In the genomic region with DNA sequence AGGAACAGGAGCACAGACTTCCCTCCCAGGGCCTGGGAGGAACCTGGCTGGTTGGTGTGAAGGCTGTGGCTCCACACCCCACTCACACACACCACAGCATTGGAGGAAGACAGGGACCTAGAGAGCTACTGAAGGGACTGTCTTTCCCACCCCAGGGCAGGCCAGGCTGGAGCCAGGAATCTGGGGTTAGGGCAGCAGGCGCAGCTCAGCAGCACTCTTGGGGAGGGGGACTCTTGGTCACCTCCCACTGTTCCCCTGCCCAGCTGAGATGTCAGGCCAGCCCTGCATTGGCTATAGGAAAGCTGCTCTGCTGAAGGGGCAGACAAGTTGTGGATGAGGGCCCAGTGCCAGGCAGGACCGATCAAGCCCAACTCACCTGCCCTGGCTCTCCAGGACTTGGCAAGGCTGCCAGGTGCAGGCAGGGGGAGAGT, we compare ENCODE assay signal across 15 cellular contexts. TPM values are rescaled to one million over a fixed set of nuclear protein-coding genes. Genes with fewer than 3 reads are reported as not detected.
DNase-seq lines count a peak whose midpoint lies in the region; TF ChIP-seq lines count a peak whose summit lies in the region.
"Had no signal": no experiment of that assay in that cellular context is flagged by ENCODE, and none has a peak within 500 bp of the region (broad histone marks: within the 10 kb centered on the region; RNA-seq: fewer than 3 reads in every experiment).

No MANE protein-coding gene starts in this region.

- H3K4me3 ChIP-seq in BLaER1 (no peak overlapping the region), mesenchymal stem cell (ENCODE audit: insufficient read depth in 1 of 2, low read depth in 1 of 2, low read length in 2 of 2) (no peak overlapping the region), suprapubic skin (no peak overlapping the region)
- H3K4me3 ChIP-seq: HAP-1 had no signal

- H4K20me1 ChIP-seq in BLaER1, result no peaks in the 10 kb centered on the region

- H3K36me3 ChIP-seq in BLaER1 (no peaks in the 10 kb centered on the region), mesenchymal stem cell (ENCODE audit: control insufficient read depth in 1 of 2, insufficient read depth in 2 of 2, low read depth in 1 of 2, low read length in 2 of 2) (peaks cover 0 to 3% of the 10 kb centered on the region in 2 experiments), suprapubic skin (no peaks in the 10 kb centered on the region)
- H3K36me3 ChIP-seq: HAP-1 had no signal

- H3K9me3 ChIP-seq in BLaER1 (no peaks in the 10 kb centered on the region), mesenchymal stem cell (ENCODE audit: control insufficient read depth, low read length) (no peaks in the 10 kb centered on the region), suprapubic skin (no peaks in the 10 kb centered on the region)
- H3K9me3 ChIP-seq: HAP-1 had no signal

- TF ChIP-seq EP300 in suprapubic skin (IDR thresholded peaks at IDR 0.05), result no peak

- no peak overlapping the region for H2AK5ac ChIP-seq in mesenchymal stem cell (ENCODE audit: low read length, severe bottlenecking)

- no peaks in the 10 kb centered on the region for H3K27me3 ChIP-seq in BLaER1
- peaks cover 74 to 78% of the 10 kb centered on the region in 2 experiments for H3K27me3 ChIP-seq in mesenchymal stem cell (ENCODE audit: control insufficient read depth in 1 of 2, insufficient read depth in 1 of 2, low read length in 2 of 2)
- peaks cover 9% of the 10 kb centered on the region for H3K27me3 ChIP-seq in suprapubic skin

- H3K79me1 ChIP-seq in mesenchymal stem cell (replicated peaks; ENCODE audit: low read length, poor library complexity, severe bottlenecking), result no peaks in the 10 kb centered on the region

- H3K27ac ChIP-seq in BLaER1 (0 out of 2 replicates have a peak overlapping the region, but pooled peaks have one; percentile 19), mesenchymal stem cell (ENCODE audit: low read length, poor library complexity, severe bottlenecking) (no peak overlapping the region), suprapubic skin (no peak overlapping the region)

- no peak overlapping the region for H2AFZ ChIP-seq in mesenchymal stem cell (ENCODE audit: low read depth, low read length)

- H2BK15ac ChIP-seq in mesenchymal stem cell (ENCODE audit: low read depth, poor library complexity, severe bottlenecking), result no peak overlapping the region

- no peak overlapping the region for H3K4ac ChIP-seq in mesenchymal stem cell (ENCODE audit: low read depth in 1 of 2, low read length in 2 of 2)

- peak overlapping the region; percentile 9 for H4K8ac ChIP-seq in mesenchymal stem cell (ENCODE audit: low read length)

- no peak for TF ChIP-seq POLR2A in suprapubic skin (IDR thresholded peaks at IDR 0.05)

- H3K18ac ChIP-seq in mesenchymal stem cell (ENCODE audit: low read depth in 1 of 2, low read length in 2 of 2), result peak overlapping the region in 1 of 2 experiments; percentile 49

- H3K14ac ChIP-seq in mesenchymal stem cell (ENCODE audit: low read length in 2 of 2), result peak overlapping the region in 1 of 2 experiments; percentile 93

- H2BK12ac ChIP-seq in mesenchymal stem cell (ENCODE audit: low read length in 2 of 2), result peak overlapping the region; percentile 15 to 65

- no peak for TF ChIP-seq CTCF in suprapubic skin (IDR thresholded peaks at IDR 0.05)

- H2BK5ac ChIP-seq in mesenchymal stem cell (ENCODE audit: low read depth, low read length, poor library complexity, severe bottlenecking), result no peak overlapping the region

- H4K91ac ChIP-seq in mesenchymal stem cell (ENCODE audit: low read length), result no peak overlapping the region

- 89% methylated on average over 2 of the region's 2 CpGs for WGBS in mesenchymal stem cell
- no CpG with 5 or more reads among the region's 2 CpGs for WGBS in suprapubic skin

- H3K23ac ChIP-seq in mesenchymal stem cell (ENCODE audit: low read length in 2 of 2), result no peak overlapping the region

- H3K4me1 ChIP-seq in BLaER1, result peaks cover 69% of the 10 kb centered on the region
- peaks cover 11% of the 10 kb centered on the region for H3K4me1 ChIP-seq in mesenchymal stem cell (ENCODE audit: control insufficient read depth, insufficient read depth, low read depth, low read length)
- H3K4me1 ChIP-seq in suprapubic skin, result peaks cover 28% of the 10 kb centered on the region

- H3K9ac ChIP-seq in BLaER1 (no peak overlapping the region), mesenchymal stem cell (ENCODE audit: low read length) (no peak overlapping the region)

- no peak overlapping the region for H2BK120ac ChIP-seq in mesenchymal stem cell (ENCODE audit: low read depth, low read length)

- H3K4me2 ChIP-seq in BLaER1 (no peak overlapping the region), mesenchymal stem cell (ENCODE audit: low read length, poor library complexity, severe bottlenecking) (no peak overlapping the region)

- DNase-seq in CMK (ENCODE audit: low read depth) (peak; percentile 76), UCSD-AML1 (lab: John Stamatoyannopoulos, UW; ENCODE audit: unreplicated experiment) (peak; percentile 61), mesenchymal stem cell (no peak), middle frontal gyrus (ENCODE audit: extremely low spot score, low spot score) (no peak), GM19238 (ENCODE audit: insufficient read length, low spot score) (no peak), suprapubic skin (ENCODE audit: low spot score in 2 of 2) (no peak)
- DNase-seq in stimulated activated CD4-positive, alpha-beta T cell treated with anti-CD3 and anti-CD28 coated beads, Interleukin-4, amount 100 ng/mL, for 24 hours, result no peak
- DNase-seq: AML-193; CD8-positive, alpha-beta T cell; NCI-H1417; NCI-H2029; RPMI8226 had no signal

RNA-seq across cellular contexts. Expression of a gene that starts 1.6 kb away (rescaled TPM):
- polyA plus RNA-seq in mesenchymal stem cell (2013, experiment 1 of 2), result 4.0 TPM
- 4.8 TPM for polyA plus RNA-seq in mesenchymal stem cell (2013, experiment 2 of 2)
- total RNA-seq in suprapubic skin, result 10 to 100 TPM in 3 of 4 donors, 1 to 10 TPM in 1; 3.7 to 15.4 (median 12.8) TPM
- total RNA-seq: OCI-LY7 had no signal

RNA-seq across cellular contexts. Expression of a gene that starts 50.3 kb away (rescaled TPM):
- polyA plus RNA-seq in mesenchymal stem cell (2013, experiment 1 of 2), result 19.9 TPM
- polyA plus RNA-seq in mesenchymal stem cell (2013, experiment 2 of 2), result 19.0 TPM
- total RNA-seq in suprapubic skin, result 10 to 100 TPM; 51.2 to 66.4 (median 56.7) TPM

Comparison
In these comparisons a context has a peak if more than half of its experiments do, and no peak if none do; other contexts are left out.
1. DNase-seq: peak in CMK (single experiment) and UCSD-AML1 (single experiment); none in mesenchymal stem cell (single experiment), middle frontal gyrus (single experiment), stimulated activated CD4-positive, alpha-beta T cell treated with anti-CD3 and anti-CD28 coated beads, Interleukin-4, amount 100 ng/mL, for 24 hours (single experiment), GM19238 (single experiment) and suprapubic skin (0 of 2).